In the genomic region with DNA sequence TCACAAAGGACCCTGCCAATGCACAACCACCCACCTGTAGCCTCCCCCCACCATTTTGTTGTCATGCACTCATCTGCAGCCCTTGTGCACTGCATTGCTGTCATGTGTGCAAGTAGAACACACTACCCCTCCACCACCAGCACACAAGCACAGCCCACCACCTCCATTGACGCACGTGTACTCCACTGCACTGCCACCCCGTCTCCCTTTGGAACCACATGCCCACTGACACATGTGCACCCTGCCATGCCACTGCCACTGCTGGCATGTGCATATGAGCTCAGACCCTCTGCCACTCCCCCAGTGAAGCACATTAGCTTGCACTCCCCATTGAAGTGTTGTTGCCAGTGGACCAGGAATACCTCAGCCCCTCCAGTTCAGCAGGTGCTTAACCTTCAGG, we compare ENCODE assay signal across 20 cellular contexts.
DNase-seq lines count a peak whose midpoint lies in the region; ATAC-seq, FAIRE-seq and TF ChIP-seq lines count a peak whose summit lies in the region.
"Had no signal": no experiment of that assay in that cellular context is flagged by ENCODE, and none has a peak within 500 bp of the region (broad histone marks: within the 10 kb centered on the region; RNA-seq: fewer than 3 reads in every experiment).

No MANE protein-coding gene starts in this region.

- H3K4me1 ChIP-seq in H1 (replicated peaks in 1 of 4; ENCODE audit: control insufficient read depth in 3 of 4, insufficient read depth in 4 of 4, low read length in 3 of 4) (no peaks in the 10 kb centered on the region), trophoblast cell (ENCODE audit: control insufficient read depth in 1 of 2, insufficient read depth in 2 of 2, low read length in 2 of 2) (no peaks in the 10 kb centered on the region)
- H3K4me1 ChIP-seq: A549, Caco-2 had no signal

- H3K14ac ChIP-seq in H1 (ENCODE audit: insufficient read length) (peak overlapping the region; percentile 91), trophoblast cell (ENCODE audit: low read length) (no peak overlapping the region)

- ATAC-seq in T-cell (replicated peaks in 1 of 4) (no peak), GM21619 (IDR thresholded peaks at IDR 0.05; ENCODE audit: unreplicated experiment) (no peak)
- ATAC-seq: A549 had no signal

- H3K9me3 ChIP-seq in H1 (ENCODE audit: insufficient read depth in 2 of 2, low read depth in 1 of 2, low read length in 1 of 2) (no peaks in the 10 kb centered on the region), trophoblast cell (ENCODE audit: insufficient read depth, low read depth, low read length) (peaks cover 5% of the 10 kb centered on the region)
- H3K9me3 ChIP-seq: A549, Caco-2 had no signal

- 93% methylated on average over 3 of the region's 3 CpGs; no CpG with 5 or more reads in 1 of the 2 experiments for WGBS in H1 (ENCODE audit: extremely low coverage in 1 of 2, insufficient coverage in 1 of 2, insufficient read length in 1 of 2, insufficient replicate concordance in 2 of 2, low coverage in 1 of 2, low lambda C conversion rate in 2 of 2, missing lambda C conversion rate in 1 of 2), 2 experiments
- no CpG with 5 or more reads among the region's 3 CpGs for WGBS in trophoblast cell (ENCODE audit: extremely low coverage, insufficient coverage, insufficient read length)

- H3K9ac ChIP-seq in H1 (replicated peaks in 1 of 4; ENCODE audit: extremely low read depth in 1 of 4, low read depth in 3 of 4, low read length in 3 of 4): no peak overlapping the region
- H3K9ac ChIP-seq in trophoblast cell (ENCODE audit: low read length): no peak overlapping the region
- H3K9ac ChIP-seq: GM23248 had no signal

- POLR2A ChIA-PET in activated CD4-positive, alpha-beta T cell treated with anti-CD3 and anti-CD28 coated beads, Interleukin-2, amount 10 ng/mL, durations not matched to agents 7 days and 5 days (lab: Charles Lee): no interaction called here
- POLR2A ChIA-PET in H1 (lab: Charles Lee; ENCODE audit: partially characterized antibody): no interaction called here
- POLR2A ChIA-PET in T-cell (lab: Charles Lee): no interaction called here

- CTCF ChIA-PET in activated CD4-positive, alpha-beta T cell treated with anti-CD3 and anti-CD28 coated beads, Interleukin-2, amount 10 ng/mL, durations not matched to agents 7 days and 5 days (lab: Charles Lee): no interaction called here
- CTCF ChIA-PET in H1 (lab: Charles Lee; ENCODE audit: partially characterized antibody): interaction anchor here (0.7 to 1.5 kb wide), 3 partner anchors 18 to 643 kb away, joined by 3 read pairs; no protein-coding TSS in a partner anchor
- CTCF ChIA-PET in T-cell (lab: Charles Lee): no interaction called here

- H2BK5ac ChIP-seq in H1 (ENCODE audit: low read depth, low read length) (no peak overlapping the region), trophoblast cell (ENCODE audit: low read depth, low read length, poor library complexity) (no peak overlapping the region)

- H3K23me2 ChIP-seq in H1 (ENCODE audit: low read depth, low read length): no peaks in the 10 kb centered on the region

- H3K4me3 Mint-ChIP-seq in activated CD4-positive, alpha-beta T cell treated with anti-CD3 and anti-CD28 coated beads, Interleukin-2, amount 10 ng/mL, durations not matched to agents 7 days and 5 days: no peak overlapping the region
- H3K4me3 Mint-ChIP-seq in T-cell: no peak overlapping the region
- H3K4me3 Mint-ChIP-seq: CD4-positive, alpha-beta T cell had no signal

- H4K8ac ChIP-seq in H1 (ENCODE audit: extremely low read depth, insufficient read depth, low read length) (0 out of 2 replicates have a peak overlapping the region, but pooled peaks have one; percentile 68), trophoblast cell (ENCODE audit: low read depth, low read length) (no peak overlapping the region)

- H2BK12ac ChIP-seq in H1 (ENCODE audit: low read depth, low read length): no peak overlapping the region; the same call in 1 of the 2 replicates
- H2BK12ac ChIP-seq in trophoblast cell (ENCODE audit: low read length): no peak overlapping the region

- H2BK15ac ChIP-seq in H1 (ENCODE audit: low read length): no peak overlapping the region

- H3K23ac ChIP-seq in H1 (ENCODE audit: insufficient read length) (no peak overlapping the region), trophoblast cell (ENCODE audit: low read length) (peak overlapping the region; percentile 33)

- H3K4me2 ChIP-seq in H1 (ENCODE audit: insufficient read depth in 1 of 2, low read depth in 2 of 2, low read length in 2 of 2) (no peak overlapping the region), trophoblast cell (ENCODE audit: low read length) (no peak overlapping the region)
- H3K4me2 ChIP-seq: A549 had no signal

- H3K79me2 ChIP-seq in H1 (ENCODE audit: control insufficient read depth in 1 of 2, insufficient read depth in 2 of 2, low read length in 2 of 2): no peaks in the 10 kb centered on the region
- H3K79me2 ChIP-seq in trophoblast cell (ENCODE audit: control insufficient read depth, insufficient read depth, low read length, poor library complexity): no peaks in the 10 kb centered on the region

- H2BK20ac ChIP-seq in H1 (ENCODE audit: low read length): no peak overlapping the region

- H4K20me1 ChIP-seq in H1 (replicated peaks in 1 of 2; ENCODE audit: control insufficient read depth in 1 of 2, insufficient read depth in 2 of 2, low read length in 2 of 2): no peaks in the 10 kb centered on the region

- DNase-seq in activated CD4-positive, alpha-beta T cell treated with anti-CD3 and anti-CD28 coated beads, Interleukin-2, amount 10 ng/mL, durations not matched to agents 7 days and 5 days: no peak
- DNase-seq in activated CD4-positive, alpha-beta T cell treated with anti-CD3 and anti-CD28 coated beads for 4 hours: no peak
- DNase-seq in H1 (ENCODE audit: low read depth in 1 of 2, low spot score in 2 of 2) (no peak), trophoblast cell (no peak), T-cell (no peak), occipital lobe (lab: John Stamatoyannopoulos, UW) (no peak)
- DNase-seq: AML-193; Caco-2; CD4-positive, alpha-beta T cell; GM23248; HCEC 1CT had no signal

- no peak for TF ChIP-seq RAD21 in H1 (IDR thresholded peaks at IDR 0.05 in 1 of 2, conservative IDR thresholded peaks at IDR 0.05 in 1 of 2; ENCODE audit: low read depth in 2 of 2, low read length in 2 of 2)

- no peak for TF ChIP-seq CTCF in H1 (IDR thresholded peaks at IDR 0.05; ENCODE audit: control extremely low read depth in 1 of 3, insufficient read depth in 1 of 3, low read depth in 1 of 3, low read length in 3 of 3)

- H3K9me3 Mint-ChIP-seq in activated CD4-positive, alpha-beta T cell treated with anti-CD3 and anti-CD28 coated beads, Interleukin-2, amount 10 ng/mL, durations not matched to agents 7 days and 5 days: peaks cover 3% of the 10 kb centered on the region
- H3K9me3 Mint-ChIP-seq in T-cell: peaks cover 0 to 4% (median 0%) of the 10 kb centered on the region in 3 donors
- H3K9me3 Mint-ChIP-seq: CD4-positive, alpha-beta T cell had no signal

- H4K91ac ChIP-seq in H1 (replicated peaks; ENCODE audit: insufficient read length, low read length) (no peak overlapping the region), trophoblast cell (ENCODE audit: low read depth, low read length) (no peak overlapping the region)

- H3K18ac ChIP-seq in H1 (ENCODE audit: extremely low read depth, low read length) (no peak overlapping the region), trophoblast cell (ENCODE audit: low read length) (no peak overlapping the region)

- H2AFZ ChIP-seq in H1 (ENCODE audit: low read length): no peak overlapping the region
- no peak overlapping the region for H2AFZ ChIP-seq in trophoblast cell (ENCODE audit: insufficient read depth, low read length, poor library complexity)
- H2AFZ ChIP-seq: GM23248 had no signal

- no peaks in the 10 kb centered on the region for H3K27me3 Mint-ChIP-seq in activated CD4-positive, alpha-beta T cell treated with anti-CD3 and anti-CD28 coated beads, Interleukin-2, amount 10 ng/mL, durations not matched to agents 7 days and 5 days
- H3K27me3 Mint-ChIP-seq in T-cell: peaks cover 5 to 9% of the 10 kb centered on the region in 2 donors

- no peak for TF ChIP-seq EP300 in H1 (IDR thresholded peaks at IDR 0.05; ENCODE audit: borderline replicate concordance in 1 of 2, low read depth in 2 of 2, low read length in 2 of 2)

- H2AK5ac ChIP-seq in H1 (ENCODE audit: low read depth, low read length) (no peak overlapping the region), trophoblast cell (ENCODE audit: low read length) (no peak overlapping the region)

- TF ChIP-seq POLR2A in H1 (IDR thresholded peaks at IDR 0.05; ENCODE audit: control extremely low read depth in 1 of 2, low read depth in 2 of 2, low read length in 2 of 2): no peak

- FAIRE-seq in H1 (lab: Jason Lieb, UNC): no peak
- FAIRE-seq: A549, D721Med, G401.6, GM12891, GM19239, H54 had no signal

- no peaks in the 10 kb centered on the region for H3K36me3 ChIP-seq in H1 (ENCODE audit: control insufficient read depth in 2 of 4, insufficient read depth in 4 of 4, low read length in 3 of 4)
- H3K36me3 ChIP-seq in trophoblast cell (ENCODE audit: control insufficient read depth in 1 of 2, insufficient read depth in 2 of 2, low read length in 2 of 2): no peaks in the 10 kb centered on the region

- H3K4ac ChIP-seq in H1 (replicated peaks; ENCODE audit: insufficient read length, low read depth, low read length): no peak overlapping the region
- no peak overlapping the region for H3K4ac ChIP-seq in trophoblast cell (ENCODE audit: low read depth, low read length)

- peak overlapping the region; percentile 5 for H3K27ac Mint-ChIP-seq in activated CD4-positive, alpha-beta T cell treated with anti-CD3 and anti-CD28 coated beads, Interleukin-2, amount 10 ng/mL, durations not matched to agents 7 days and 5 days
- H3K27ac Mint-ChIP-seq in T-cell: no peak overlapping the region
- H3K27ac Mint-ChIP-seq: CD4-positive, alpha-beta T cell had no signal

- no peak overlapping the region for H3K56ac ChIP-seq in H1 (replicated peaks; ENCODE audit: insufficient read length, low read depth, low read length)

- H4K12ac ChIP-seq in trophoblast cell (ENCODE audit: low read depth, low read length): no peak overlapping the region

- no peak overlapping the region for H3K27ac ChIP-seq in H1 (ENCODE audit: low read depth, low read length)
- H3K27ac ChIP-seq in trophoblast cell (ENCODE audit: low read depth, low read length): no peak overlapping the region
- H3K27ac ChIP-seq: 22Rv1, A549, C4-2B, GM23248 had no signal

- H4K5ac ChIP-seq in H1 (ENCODE audit: insufficient read length, low read depth, low read length): no peak overlapping the region

- H3K27me3 ChIP-seq in H1 (replicated peaks in 1 of 4; ENCODE audit: control insufficient read depth in 3 of 4, extremely low read depth in 1 of 4, insufficient read depth in 3 of 4, low read length in 3 of 4) (no peaks in the 10 kb centered on the region), trophoblast cell (ENCODE audit: insufficient read depth, low read length) (no peaks in the 10 kb centered on the region)

- H3K4me1 Mint-ChIP-seq in activated CD4-positive, alpha-beta T cell treated with anti-CD3 and anti-CD28 coated beads, Interleukin-2, amount 10 ng/mL, durations not matched to agents 7 days and 5 days: no peaks in the 10 kb centered on the region
- H3K4me1 Mint-ChIP-seq in T-cell: no peaks in the 10 kb centered on the region

- H3K79me1 ChIP-seq in H1 (ENCODE audit: low read depth, low read length) (no peaks in the 10 kb centered on the region), trophoblast cell (ENCODE audit: low read length) (no peaks in the 10 kb centered on the region)

- H3K4me3 ChIP-seq in H1 (ENCODE audit: extremely low read depth in 1 of 4, insufficient read depth in 2 of 4, low read depth in 3 of 4, low read length in 4 of 4) (no peak overlapping the region), trophoblast cell (ENCODE audit: low read depth, low read length) (no peak overlapping the region)
- H3K4me3 ChIP-seq: A549, GM23248 had no signal

- no peak overlapping the region for H2BK120ac ChIP-seq in H1 (replicated peaks; ENCODE audit: low read depth, low read length)
- H2BK120ac ChIP-seq in trophoblast cell (ENCODE audit: insufficient read depth, low read length, poor library complexity): no peak overlapping the region

- no peaks in the 10 kb centered on the region for H3K36me3 Mint-ChIP-seq in activated CD4-positive, alpha-beta T cell treated with anti-CD3 and anti-CD28 coated beads, Interleukin-2, amount 10 ng/mL, durations not matched to agents 7 days and 5 days (ENCODE audit: low read depth)
- no peaks in the 10 kb centered on the region for H3K36me3 Mint-ChIP-seq in T-cell
